In genomic region chr18:6747646-6748045, GRCh38 we compare ENCODE assay signal across 12 cellular contexts. TPM values are rescaled to one million over a fixed set of nuclear protein-coding genes. Genes with fewer than 3 reads are reported as not detected.
DNase-seq lines count a peak whose midpoint lies in the region; ATAC-seq and TF ChIP-seq lines count a peak whose summit lies in the region.
"Had no signal": no experiment of that assay in that cellular context is flagged by ENCODE, and none has a peak within 500 bp of the region (broad histone marks: within the 10 kb centered on the region; RNA-seq: fewer than 3 reads in every experiment).

No MANE protein-coding gene starts in this region.

- peaks cover 0 to 28% (median 11%) of the 10 kb centered on the region in 12 donors for H3K4me1 ChIP-seq in heart left ventricle
- peaks cover 10% of the 10 kb centered on the region for H3K4me1 ChIP-seq in vagina
- H3K4me1 ChIP-seq: tibial artery had no signal

- no peaks in the 10 kb centered on the region for H3K36me3 ChIP-seq in heart left ventricle
- no peaks in the 10 kb centered on the region for H3K36me3 ChIP-seq in vagina
- no peaks in the 10 kb centered on the region for H3K36me3 ChIP-seq in H7 (replicated peaks; ENCODE audit: control insufficient read depth, insufficient read depth, low read length)
- H3K36me3 ChIP-seq: tibial artery had no signal

- peaks cover 6 to 9% of the 10 kb centered on the region in 2 donors for H3K9me3 Mint-ChIP-seq in effector memory CD8-positive, alpha-beta T cell

- H3K9me3 ChIP-seq in heart left ventricle (peaks cover 0 to 12% (median 6%) of the 10 kb centered on the region in 12 donors), vagina (no peaks in the 10 kb centered on the region)
- H3K9me3 ChIP-seq: tibial artery had no signal

- ATAC-seq in heart left ventricle (peak in 3 of 4 donors; percentile 41 to 75 (median 48)), Right ventricle myocardium superior (ENCODE audit: poor library complexity) (no peak), SK-N-SH treated with all-trans-retinoic acid at 6 μM for 48 hours (peak; percentile 98), GM21360 (IDR thresholded peaks at IDR 0.05; ENCODE audit: unreplicated experiment) (no peak)
- ATAC-seq in effector memory CD8-positive, alpha-beta T cell (replicated peaks), result no peak
- ATAC-seq: naive thymus-derived CD8-positive, alpha-beta T cell had no signal

- no peaks in the 10 kb centered on the region for H3K27me3 Mint-ChIP-seq in effector memory CD8-positive, alpha-beta T cell

- TF ChIP-seq CTCF in heart left ventricle (IDR thresholded peaks at IDR 0.05), result no peak
- no peak for TF ChIP-seq CTCF in vagina (IDR thresholded peaks at IDR 0.05)

- no peak overlapping the region for H3K4me3 Mint-ChIP-seq in effector memory CD8-positive, alpha-beta T cell
- H3K4me3 Mint-ChIP-seq: naive thymus-derived CD8-positive, alpha-beta T cell had no signal

- H3K27ac ChIP-seq in heart left ventricle, result peak overlapping the region in 5 of 12 donors; percentile 9 to 49 (median 31)
- peak overlapping the region; percentile 10 for H3K27ac ChIP-seq in vagina
- H3K27ac ChIP-seq: tibial artery had no signal

- no peaks in the 10 kb centered on the region for H3K36me3 Mint-ChIP-seq in effector memory CD8-positive, alpha-beta T cell (ENCODE audit: insufficient read depth)
- H3K36me3 Mint-ChIP-seq: naive thymus-derived CD8-positive, alpha-beta T cell had no signal

- no peak overlapping the region for H3K27ac Mint-ChIP-seq in effector memory CD8-positive, alpha-beta T cell
- H3K27ac Mint-ChIP-seq: naive thymus-derived CD8-positive, alpha-beta T cell had no signal

- 53 to 78% (median 75%) methylated on average over 2 of the region's 2 CpGs for WGBS in heart left ventricle, 4 donors

- H3K27me3 ChIP-seq in heart left ventricle, result no peaks in the 10 kb centered on the region
- no peaks in the 10 kb centered on the region for H3K27me3 ChIP-seq in vagina
- no peaks in the 10 kb centered on the region for H3K27me3 ChIP-seq in H7 (ENCODE audit: control insufficient read depth, insufficient read depth, low read length)
- H3K27me3 ChIP-seq: tibial artery had no signal

- no peak for DNase-seq in heart left ventricle
- no peak for DNase-seq in Right ventricle myocardium superior
- peak; percentile 95 for DNase-seq in fibroblast of the conjunctiva (ENCODE audit: low read depth)
- DNase-seq in vagina (ENCODE audit: extremely low spot score in 2 of 2), result no peak
- DNase-seq in H7, result no peak
- DNase-seq in effector memory CD8-positive, alpha-beta T cell, result no peak
- DNase-seq: naive thymus-derived CD8-positive, alpha-beta T cell; NCI-H2171 treated with DMSO at 0.1 percent for 48 hours; tibial artery had no signal

- H3K4me3 ChIP-seq in heart left ventricle, result no peak overlapping the region
- H3K4me3 ChIP-seq in vagina, result no peak overlapping the region
- no peak overlapping the region for H3K4me3 ChIP-seq in H7 (ENCODE audit: insufficient read depth, low read depth, low read length)
- H3K4me3 ChIP-seq: tibial artery had no signal

- intact Hi-C loops in heart left ventricle (cut with DNase I) (loop anchor here in 1 of 10 donors (10.0 kb wide), 1 partner anchor 137 kb away; no protein-coding TSS in a partner anchor), Right ventricle myocardium superior (cut with DNase I) (no loop called here), vagina (cut with DNase I) (no loop called here)

- H3K4me1 Mint-ChIP-seq in effector memory CD8-positive, alpha-beta T cell (ENCODE audit: low read depth in 2 of 2), result no peaks in the 10 kb centered on the region
- H3K4me1 Mint-ChIP-seq: naive thymus-derived CD8-positive, alpha-beta T cell had no signal

- TF ChIP-seq POLR2A in heart left ventricle (IDR thresholded peaks at IDR 0.05) (no peak), vagina (IDR thresholded peaks at IDR 0.05) (no peak)

TF ChIP-seq in SK-N-SH treated with all-trans-retinoic acid at 6 μM for 48 hours, 23 proteins besides CTCF, POLR2A, EP300 and RAD21:
- TF ChIP-seq ZNF8 (CRISPR knock-in tag; IDR thresholded peaks at IDR 0.05), result no peak
- peak; percentile 66; the same call in 1 of the 2 replicates for TF ChIP-seq CREB5 (CRISPR knock-in tag; IDR thresholded peaks at IDR 0.05; ENCODE audit: low read depth)
- TF ChIP-seq CSDC2 (CRISPR knock-in tag; IDR thresholded peaks at IDR 0.05), result 0 out of 2 replicates have a peak, but pooled peaks have one; percentile 38
- TF ChIP-seq ISL1 (CRISPR knock-in tag; IDR thresholded peaks at IDR 0.05), result peak; percentile 85
- TF ChIP-seq, protein P1, sequence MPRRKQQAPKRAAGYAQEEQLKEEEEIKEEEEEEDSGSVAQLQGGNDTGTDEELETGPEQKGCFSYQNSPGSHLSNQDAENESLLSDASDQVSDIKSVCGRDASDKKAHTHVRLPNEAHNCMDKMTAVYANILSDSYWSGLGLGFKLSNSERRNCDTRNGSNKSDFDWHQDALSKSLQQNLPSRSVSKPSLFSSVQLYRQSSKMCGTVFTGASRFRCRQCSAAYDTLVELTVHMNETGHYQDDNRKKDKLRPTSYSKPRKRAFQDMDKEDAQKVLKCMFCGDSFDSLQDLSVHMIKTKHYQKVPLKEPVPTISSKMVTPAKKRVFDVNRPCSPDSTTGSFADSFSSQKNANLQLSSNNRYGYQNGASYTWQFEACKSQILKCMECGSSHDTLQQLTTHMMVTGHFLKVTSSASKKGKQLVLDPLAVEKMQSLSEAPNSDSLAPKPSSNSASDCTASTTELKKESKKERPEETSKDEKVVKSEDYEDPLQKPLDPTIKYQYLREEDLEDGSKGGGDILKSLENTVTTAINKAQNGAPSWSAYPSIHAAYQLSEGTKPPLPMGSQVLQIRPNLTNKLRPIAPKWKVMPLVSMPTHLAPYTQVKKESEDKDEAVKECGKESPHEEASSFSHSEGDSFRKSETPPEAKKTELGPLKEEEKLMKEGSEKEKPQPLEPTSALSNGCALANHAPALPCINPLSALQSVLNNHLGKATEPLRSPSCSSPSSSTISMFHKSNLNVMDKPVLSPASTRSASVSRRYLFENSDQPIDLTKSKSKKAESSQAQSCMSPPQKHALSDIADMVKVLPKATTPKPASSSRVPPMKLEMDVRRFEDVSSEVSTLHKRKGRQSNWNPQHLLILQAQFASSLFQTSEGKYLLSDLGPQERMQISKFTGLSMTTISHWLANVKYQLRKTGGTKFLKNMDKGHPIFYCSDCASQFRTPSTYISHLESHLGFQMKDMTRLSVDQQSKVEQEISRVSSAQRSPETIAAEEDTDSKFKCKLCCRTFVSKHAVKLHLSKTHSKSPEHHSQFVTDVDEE (CRISPR knock-in tag; IDR thresholded peaks at IDR 0.05), result no peak
- peak; percentile 72; the same call in 1 of the 2 replicates for TF ChIP-seq SNAI2 (CRISPR knock-in tag; IDR thresholded peaks at IDR 0.05)
- TF ChIP-seq TCF4 (CRISPR knock-in tag; IDR thresholded peaks at IDR 0.05; ENCODE audit: borderline replicate concordance), result peak; percentile 77; the same call in 1 of the 2 replicates
- no peak for TF ChIP-seq CSRNP3 (CRISPR knock-in tag; IDR thresholded peaks at IDR 0.05)

RNA-seq across cellular contexts. Expression of gene ARHGAP28, which starts 18.1 kb away (rescaled TPM):
- total RNA-seq in heart left ventricle, result 1 to 10 TPM in 8 of 9 donors, under 1 TPM in 1; 0.42 to 7.5 (median 1.8) TPM
- 1 to 10 TPM in 1 of 2 donors, under 1 TPM in 1; 0.61 to 1.1 TPM for polyA plus RNA-seq in heart left ventricle
- total RNA-seq in Right ventricle myocardium superior, result 1.1 TPM
- 7.6 TPM for total RNA-seq in vagina
- total RNA-seq in H7 (2014; rRNA removed; shearing (Covaris generic)), result 24.5 and 32.3 TPM in 2 replicates
- total RNA-seq: A673; naive thymus-derived CD8-positive, alpha-beta T cell had no signal
- polyA plus RNA-seq: naive thymus-derived CD8-positive, alpha-beta T cell had no signal

Comparison
In these comparisons a context has a peak if more than half of its experiments do, and no peak if none do; other contexts are left out.
1. ATAC-seq: peak in heart left ventricle (3 of 4) and SK-N-SH treated with all-trans-retinoic acid at 6 μM for 48 hours (single experiment); none in Right ventricle myocardium superior (single experiment), effector memory CD8-positive, alpha-beta T cell (single experiment) and GM21360 (single experiment).